8 cellular contexts compared by ENCODE assay signal in genomic region chr7:28312973-28313372, GRCh38.
"Had no signal": no experiment of that assay in that cellular context is flagged by ENCODE, and none has a peak within 500 bp of the region (broad histone marks: within the 10 kb centered on the region; RNA-seq: fewer than 3 reads in every experiment).

No MANE protein-coding gene starts in this region.

- H3K4me3 ChIP-seq: GM23338 had no signal

- H3K4me2 ChIP-seq: GM23338 had no signal

- DNase-seq: H9, HCEC 1CT, KBM-7 had no signal

- FAIRE-seq: H1, H54, HTR-8/SVneo had no signal

- H3K4me3 Mint-ChIP-seq: GM23338, H9, IgD-negative memory B cell had no signal

- H3K27ac Mint-ChIP-seq: GM23338, H9, IgD-negative memory B cell had no signal

- H3K9me3 Mint-ChIP-seq: GM23338, H9, IgD-negative memory B cell had no signal
